8 cellular contexts compared by ENCODE assay signal in genomic region chr3:42071720-42072582, GRCh38. TPM values are rescaled to one million over a fixed set of nuclear protein-coding genes. Genes with fewer than 3 reads are reported as not detected.
DNase-seq lines count a peak whose midpoint lies in the region; ATAC-seq and TF ChIP-seq lines count a peak whose summit lies in the region.

No MANE protein-coding gene starts in this region.

- H3K9me3 ChIP-seq in AG04450 (ENCODE audit: control insufficient read depth, insufficient read depth, low read length) (no peaks in the 10 kb centered on the region), MM.1S (replicated peaks; ENCODE audit: insufficient read depth, low read length) (no peaks in the 10 kb centered on the region)

- POLR2A ChIA-PET in AG04450 (lab: Yijun Ruan, JAX): interaction anchor here (0.7 to 1.1 kb wide), 5 partner anchors 14 to 815 kb away, joined by 3 to 17 read pairs (median 5); no protein-coding TSS in a partner anchor

- no peak overlapping the region for H2AFZ ChIP-seq in MM.1S (ENCODE audit: low read length)

- peak overlapping the region; percentile 76 for H3K4me2 ChIP-seq in MM.1S (ENCODE audit: low read depth, low read length)

- peak overlapping the region; percentile 57; the same call in 1 of the 2 replicates for H3K9ac ChIP-seq in MM.1S (ENCODE audit: low read length)

- H3F3A ChIP-seq in MM.1S (ENCODE audit: insufficient read depth, low read length): peaks cover 14% of the 10 kb centered on the region

- no peak for DNase-seq in AG04450 (ENCODE audit: low read depth, low spot score)
- DNase-seq in MM.1S: peak; percentile 85
- DNase-seq in SW 1271 (lab: John Stamatoyannopoulos, UW): peak; percentile 26 to 82
- DNase-seq in fibroblast of mammary gland (ENCODE audit: low read depth): peak; percentile 87
- no peak for DNase-seq in activated gamma-delta T cell treated with Interleukin-2 at 50 U/mL for 16 hours
- DNase-seq in activated T-cell treated with anti-CD3 and anti-CD28 coated beads, Interleukin-2, amount 50 U/mL, for 4 hours: no peak

- H3K79me2 ChIP-seq in MM.1S (ENCODE audit: low read length): peaks cover 87% of the 10 kb centered on the region

- CTCF ChIA-PET in AG04450 (lab: Charles Lee): interaction anchor here (0.6 to 1.7 kb wide), 4 partner anchors 20 to 119 kb away, joined by 3 to 11 read pairs (median 6); no protein-coding TSS in a partner anchor

- peaks cover 5% of the 10 kb centered on the region for H3K36me3 Mint-ChIP-seq in nephron (ENCODE audit: low read depth)
- H3K36me3 Mint-ChIP-seq in activated T-cell treated with anti-CD3 and anti-CD28 coated beads, Interleukin-2, amount 50 U/mL, for 4 hours (ENCODE audit: insufficient read depth): no peaks in the 10 kb centered on the region

- H3K27ac ChIP-seq in AG04450 (ENCODE audit: low read depth, low read length): peak overlapping the region; percentile 82
- peak overlapping the region; percentile 88 for H3K27ac ChIP-seq in MM.1S (ENCODE audit: low read length)

- H3K9me3 Mint-ChIP-seq in nephron: peaks cover 5% of the 10 kb centered on the region
- H3K9me3 Mint-ChIP-seq in activated T-cell treated with anti-CD3 and anti-CD28 coated beads, Interleukin-2, amount 50 U/mL, for 4 hours: no peaks in the 10 kb centered on the region

- H3K9me2 ChIP-seq in MM.1S (replicated peaks; ENCODE audit: insufficient read depth, low read length): no peaks in the 10 kb centered on the region

- no peaks in the 10 kb centered on the region for H4K20me1 ChIP-seq in MM.1S (ENCODE audit: insufficient read depth, low read length)

- peaks cover 68% of the 10 kb centered on the region for H3K4me1 Mint-ChIP-seq in nephron
- peaks cover 20% of the 10 kb centered on the region for H3K4me1 Mint-ChIP-seq in activated T-cell treated with anti-CD3 and anti-CD28 coated beads, Interleukin-2, amount 50 U/mL, for 4 hours (ENCODE audit: low read depth)

- H3K4me3 ChIP-seq in AG04450 (ENCODE audit: low read depth, low read length) (peak overlapping the region; percentile 43), MM.1S (ENCODE audit: low read length) (peak overlapping the region; percentile 32), fibroblast of mammary gland (ENCODE audit: control insufficient read depth, low read depth, low read length) (peak overlapping the region; percentile 2)

- ATAC-seq in GM19467 (IDR thresholded peaks at IDR 0.05; ENCODE audit: unreplicated experiment): peak; percentile 47
- ATAC-seq in activated T-cell treated with anti-CD3 and anti-CD28 coated beads, Interleukin-2, amount 50 U/mL, for 4 hours: no peak

- H3K27me3 Mint-ChIP-seq in nephron (ENCODE audit: low read depth): no peaks in the 10 kb centered on the region
- no peaks in the 10 kb centered on the region for H3K27me3 Mint-ChIP-seq in activated T-cell treated with anti-CD3 and anti-CD28 coated beads, Interleukin-2, amount 50 U/mL, for 4 hours (ENCODE audit: low read depth)

- H3K4me3 Mint-ChIP-seq in nephron: peak overlapping the region; percentile 56 to 70 (median 66)
- no peak overlapping the region for H3K4me3 Mint-ChIP-seq in activated T-cell treated with anti-CD3 and anti-CD28 coated beads, Interleukin-2, amount 50 U/mL, for 4 hours

- H3K27me3 ChIP-seq in AG04450 (ENCODE audit: control insufficient read depth, insufficient read depth, low read length) (no peaks in the 10 kb centered on the region), MM.1S (replicated peaks; ENCODE audit: insufficient read depth, low read length) (no peaks in the 10 kb centered on the region)

- no peaks in the 10 kb centered on the region for H3K36me3 ChIP-seq in MM.1S (replicated peaks; ENCODE audit: insufficient read depth, low read length)

- TF ChIP-seq CTCF in AG04450 (IDR thresholded peaks at IDR 0.05; ENCODE audit: low read depth, low read length) (no peak), MM.1S (IDR thresholded peaks at IDR 0.05; ENCODE audit: low read length) (no peak), fibroblast of mammary gland (conservative IDR thresholded peaks at IDR 0.05; ENCODE audit: control insufficient read depth, insufficient read depth, low read depth, low read length) (no peak), nephron (IDR thresholded peaks at IDR 0.05; ENCODE audit: unreplicated experiment in 3 of 3) (no peak)

- H3K27ac Mint-ChIP-seq in nephron: peak overlapping the region; percentile 87 to 95 (median 90)

- peaks cover 36% of the 10 kb centered on the region for H3K4me1 ChIP-seq in MM.1S (ENCODE audit: low read length)

RNA-seq across cellular contexts. Expression of gene TRAK1, which starts 19.2 kb away (rescaled TPM):
- 22.3 and 25.1 TPM in 2 replicates for polyA plus RNA-seq in AG04450 (2011; rRNA removed)
- polyA minus RNA-seq in AG04450 (2011; rRNA and poly(A)+ RNA removed): 37.2 and 37.8 TPM in 2 replicates
- 10 to 100 TPM; 17.2 to 22.3 (median 22.2) TPM for total RNA-seq in activated T-cell treated with anti-CD3 and anti-CD28 coated beads, Interleukin-2, amount 50 U/mL, for 4 hours

Comparison
In these comparisons a context has a peak if more than half of its experiments do, and no peak if none do; other contexts are left out.
1. DNase-seq: peak in MM.1S (single experiment), SW 1271 (2 of 2) and fibroblast of mammary gland (single experiment); none in AG04450 (single experiment), activated gamma-delta T cell treated with Interleukin-2 at 50 U/mL for 16 hours (single experiment) and activated T-cell treated with anti-CD3 and anti-CD28 coated beads, Interleukin-2, amount 50 U/mL, for 4 hours (single experiment).
2. Peak in every context shown above with its lines, with median percentiles within 50 percentile points of each other: H3K4me3 ChIP-seq.